ENCODE assay signal across 8 cellular contexts in the genomic region with DNA sequence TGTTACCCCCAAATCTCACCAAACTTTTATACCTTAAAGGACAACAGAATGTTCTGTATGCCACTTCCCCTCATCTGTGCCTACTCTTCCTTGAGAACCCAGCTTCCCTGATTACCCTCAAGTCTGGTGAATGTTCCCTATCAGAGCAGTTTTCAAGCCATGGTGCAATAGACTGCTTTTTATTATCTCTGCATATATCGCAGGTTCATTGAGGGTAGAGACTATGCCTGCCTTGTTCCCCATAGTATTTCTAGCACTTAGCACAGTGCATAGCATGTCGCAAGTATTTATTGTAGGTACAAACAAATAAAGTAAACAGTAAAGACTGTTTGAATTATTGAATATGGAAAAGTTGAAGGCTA.
DNase-seq lines count a peak whose midpoint lies in the region; ATAC-seq and TF ChIP-seq lines count a peak whose summit lies in the region.

No MANE protein-coding gene starts in this region.

- H3K36me3 ChIP-seq in tibial artery: peaks cover 0 to 5% (median 0%) of the 10 kb centered on the region in 3 donors

- intact Hi-C loops in tibial artery (cut with DNase I; ENCODE audit: low total_unique reads): no loop called here

- H3K27ac ChIP-seq in tibial artery: no peak overlapping the region

- ATAC-seq in GM18909 (IDR thresholded peaks at IDR 0.05; ENCODE audit: poor library complexity, unreplicated experiment) (peak; percentile 26), HG03139 (IDR thresholded peaks at IDR 0.05; ENCODE audit: unreplicated experiment) (peak; percentile 15), HG03095 (IDR thresholded peaks at IDR 0.05; ENCODE audit: unreplicated experiment) (no peak), GM18861 (IDR thresholded peaks at IDR 0.05; ENCODE audit: unreplicated experiment) (no peak)
- peak; percentile 11 for ATAC-seq in central memory CD8-positive, alpha-beta T cell (replicated peaks; ENCODE audit: extremely low read depth, poor library complexity, severe bottlenecking)

- H3K27ac Mint-ChIP-seq in central memory CD8-positive, alpha-beta T cell (ENCODE audit: low read depth): peak overlapping the region; percentile 96
- H3K27ac Mint-ChIP-seq in progenitor cell of endocrine pancreas: peak overlapping the region; percentile 34

- peak overlapping the region; percentile 74 for H3K4me3 Mint-ChIP-seq in central memory CD8-positive, alpha-beta T cell
- H3K4me3 Mint-ChIP-seq in progenitor cell of endocrine pancreas (ENCODE audit: low read depth): no peak overlapping the region

- H3K9me3 ChIP-seq in tibial artery: no peaks in the 10 kb centered on the region

- peaks cover 35% of the 10 kb centered on the region for H3K36me3 Mint-ChIP-seq in central memory CD8-positive, alpha-beta T cell (ENCODE audit: insufficient read depth)
- peaks cover 3% of the 10 kb centered on the region for H3K36me3 Mint-ChIP-seq in progenitor cell of endocrine pancreas (ENCODE audit: insufficient read depth)

- no peak for TF ChIP-seq CTCF in progenitor cell of endocrine pancreas (IDR thresholded peaks at IDR 0.05; ENCODE audit: unreplicated experiment)
- no peak for TF ChIP-seq CTCF in tibial artery (IDR thresholded peaks at IDR 0.05)

- peaks cover 0 to 43% (median 16%) of the 10 kb centered on the region in 4 donors for H3K4me1 ChIP-seq in tibial artery

- no peaks in the 10 kb centered on the region for H3K9me3 Mint-ChIP-seq in central memory CD8-positive, alpha-beta T cell
- no peaks in the 10 kb centered on the region for H3K9me3 Mint-ChIP-seq in progenitor cell of endocrine pancreas (ENCODE audit: low read depth)

- no peak for DNase-seq in central memory CD8-positive, alpha-beta T cell (ENCODE audit: low spot score in 2 of 2)
- no peak for DNase-seq in progenitor cell of endocrine pancreas (ENCODE audit: low spot score, unreplicated experiment)
- no peak for DNase-seq in dedifferentiated amniotic fluid mesenchymal stem cell (ENCODE audit: extremely low spot score)
- DNase-seq in tibial artery: no peak

- no peaks in the 10 kb centered on the region for H3K27me3 Mint-ChIP-seq in central memory CD8-positive, alpha-beta T cell
- no peaks in the 10 kb centered on the region for H3K27me3 Mint-ChIP-seq in progenitor cell of endocrine pancreas

- H3K4me3 ChIP-seq in tibial artery: no peak overlapping the region

- H3K27me3 ChIP-seq in tibial artery: no peaks in the 10 kb centered on the region

- H3K4me1 Mint-ChIP-seq in central memory CD8-positive, alpha-beta T cell: peaks cover 29% of the 10 kb centered on the region
- H3K4me1 Mint-ChIP-seq in progenitor cell of endocrine pancreas (ENCODE audit: low read depth): peaks cover 16% of the 10 kb centered on the region

Comparison
In these comparisons a context has a peak if more than half of its experiments do, and no peak if none do; other contexts are left out.
1. ATAC-seq: peak in GM18909 (single experiment), HG03139 (single experiment) and central memory CD8-positive, alpha-beta T cell (single experiment); none in HG03095 (single experiment) and GM18861 (single experiment).